Comparison of ENCODE assay signal across 1 cellular context in the genomic region with DNA sequence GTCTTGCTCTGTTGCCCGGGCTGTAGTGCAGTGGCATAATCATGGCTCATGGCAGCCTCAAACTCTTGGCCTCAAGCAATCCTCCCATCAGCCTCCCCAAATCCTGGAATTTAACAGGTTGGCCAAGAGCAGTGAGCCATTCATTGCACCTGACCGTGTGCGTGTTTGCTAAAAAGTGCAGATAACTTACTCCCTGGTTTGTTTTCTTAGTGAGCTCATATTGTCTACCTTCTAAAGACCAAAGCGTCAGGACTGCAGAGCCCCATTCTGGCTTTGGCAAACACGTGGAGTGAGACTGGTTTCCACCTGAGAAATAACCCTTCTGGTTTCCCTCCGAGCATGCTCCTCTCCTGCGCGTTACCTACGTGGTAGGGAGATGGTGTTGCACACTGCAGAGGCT.
TF ChIP-seq lines count a peak whose summit lies in the region.

No MANE protein-coding gene starts in this region.

TF ChIP-seq in HepG2, 621 proteins besides CTCF, POLR2A, EP300 and RAD21 (continued from another document):
- no peak for TF ChIP-seq CBX1 (IDR thresholded peaks at IDR 0.05; ENCODE audit: low read depth)
- no peak for TF ChIP-seq PCBP2 (optimal IDR thresholded peaks at IDR 0.05; ENCODE audit: low read depth, low read length, poor library complexity, severe bottlenecking)
- TF ChIP-seq, protein P1, sequence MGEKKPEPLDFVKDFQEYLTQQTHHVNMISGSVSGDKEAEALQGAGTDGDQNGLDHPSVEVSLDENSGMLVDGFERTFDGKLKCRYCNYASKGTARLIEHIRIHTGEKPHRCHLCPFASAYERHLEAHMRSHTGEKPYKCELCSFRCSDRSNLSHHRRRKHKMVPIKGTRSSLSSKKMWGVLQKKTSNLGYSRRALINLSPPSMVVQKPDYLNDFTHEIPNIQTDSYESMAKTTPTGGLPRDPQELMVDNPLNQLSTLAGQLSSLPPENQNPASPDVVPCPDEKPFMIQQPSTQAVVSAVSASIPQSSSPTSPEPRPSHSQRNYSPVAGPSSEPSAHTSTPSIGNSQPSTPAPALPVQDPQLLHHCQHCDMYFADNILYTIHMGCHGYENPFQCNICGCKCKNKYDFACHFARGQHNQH (CRISPR knock-in tag; IDR thresholded peaks at IDR 0.05): peak; percentile 64; the same call in 1 of the 2 replicates
- TF ChIP-seq HIVEP1 (CRISPR knock-in tag; IDR thresholded peaks at IDR 0.05): no peak
- TF ChIP-seq ZNF557 (CRISPR knock-in tag; IDR thresholded peaks at IDR 0.05): 0 out of 2 replicates have a peak, but pooled peaks have one; percentile 61
- no peak for TF ChIP-seq ZNF652 (CRISPR knock-in tag; IDR thresholded peaks at IDR 0.05; ENCODE audit: borderline replicate concordance, low read depth)
- TF ChIP-seq ISX (CRISPR knock-in tag; conservative IDR thresholded peaks at IDR 0.05): 0 out of 2 replicates have a peak, but pooled peaks have one; percentile 30
- no peak for TF ChIP-seq ZNF512 (CRISPR knock-in tag; IDR thresholded peaks at IDR 0.05)
- TF ChIP-seq DRAP1 (CRISPR knock-in tag; IDR thresholded peaks at IDR 0.05): peak; percentile 66
- TF ChIP-seq ZSCAN30 (CRISPR knock-in tag; IDR thresholded peaks at IDR 0.05): no peak
- no peak for TF ChIP-seq ZNF788 (CRISPR knock-in tag; IDR thresholded peaks at IDR 0.05; ENCODE audit: borderline replicate concordance)
- TF ChIP-seq ARNTL (CRISPR knock-in tag; IDR thresholded peaks at IDR 0.05): peak; percentile 99
- peak; percentile 87 for TF ChIP-seq SALL1 (CRISPR knock-in tag; IDR thresholded peaks at IDR 0.05)
- TF ChIP-seq, protein P2, sequence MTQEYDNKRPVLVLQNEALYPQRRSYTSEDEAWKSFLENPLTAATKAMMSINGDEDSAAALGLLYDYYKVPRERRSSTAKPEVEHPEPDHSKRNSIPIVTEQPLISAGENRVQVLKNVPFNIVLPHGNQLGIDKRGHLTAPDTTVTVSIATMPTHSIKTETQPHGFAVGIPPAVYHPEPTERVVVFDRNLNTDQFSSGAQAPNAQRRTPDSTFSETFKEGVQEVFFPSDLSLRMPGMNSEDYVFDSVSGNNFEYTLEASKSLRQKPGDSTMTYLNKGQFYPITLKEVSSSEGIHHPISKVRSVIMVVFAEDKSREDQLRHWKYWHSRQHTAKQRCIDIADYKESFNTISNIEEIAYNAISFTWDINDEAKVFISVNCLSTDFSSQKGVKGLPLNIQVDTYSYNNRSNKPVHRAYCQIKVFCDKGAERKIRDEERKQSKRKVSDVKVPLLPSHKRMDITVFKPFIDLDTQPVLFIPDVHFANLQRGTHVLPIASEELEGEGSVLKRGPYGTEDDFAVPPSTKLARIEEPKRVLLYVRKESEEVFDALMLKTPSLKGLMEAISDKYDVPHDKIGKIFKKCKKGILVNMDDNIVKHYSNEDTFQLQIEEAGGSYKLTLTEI (CRISPR knock-in tag; conservative IDR thresholded peaks at IDR 0.05): no peak
- TF ChIP-seq NAIF1 (CRISPR knock-in tag; IDR thresholded peaks at IDR 0.05; ENCODE audit: borderline replicate concordance): 0 out of 2 replicates have a peak, but pooled peaks have one; percentile 62
- TF ChIP-seq, protein P3, sequence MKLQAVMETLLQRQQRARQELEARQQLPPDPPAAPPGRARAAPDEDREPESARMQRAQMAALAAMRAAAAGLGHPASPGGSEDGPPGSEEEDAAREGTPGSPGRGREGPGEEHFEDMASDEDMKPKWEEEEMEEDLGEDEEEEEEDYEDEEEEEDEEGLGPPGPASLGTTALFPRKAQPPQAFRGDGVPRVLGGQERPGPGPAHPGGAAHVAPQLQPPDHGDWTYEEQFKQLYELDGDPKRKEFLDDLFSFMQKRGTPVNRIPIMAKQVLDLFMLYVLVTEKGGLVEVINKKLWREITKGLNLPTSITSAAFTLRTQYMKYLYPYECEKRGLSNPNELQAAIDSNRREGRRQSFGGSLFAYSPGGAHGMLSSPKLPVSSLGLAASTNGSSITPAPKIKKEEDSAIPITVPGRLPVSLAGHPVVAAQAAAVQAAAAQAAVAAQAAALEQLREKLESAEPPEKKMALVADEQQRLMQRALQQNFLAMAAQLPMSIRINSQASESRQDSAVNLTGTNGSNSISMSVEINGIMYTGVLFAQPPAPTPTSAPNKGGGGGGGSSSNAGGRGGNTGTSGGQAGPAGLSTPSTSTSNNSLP (IDR thresholded peaks at IDR 0.05; ENCODE audit: low read depth, low read length): no peak
- no peak for TF ChIP-seq ETV6 (CRISPR knock-in tag; conservative IDR thresholded peaks at IDR 0.05)
- no peak for TF ChIP-seq PCBP1 (IDR thresholded peaks at IDR 0.05; ENCODE audit: borderline replicate concordance, low read depth, low read length)
- peak; percentile 92 for TF ChIP-seq ZNF232 (CRISPR knock-in tag; IDR thresholded peaks at IDR 0.05; ENCODE audit: borderline replicate concordance)
- no peak for TF ChIP-seq PLRG1 (conservative IDR thresholded peaks at IDR 0.05)
- TF ChIP-seq FOXP4 (CRISPR knock-in tag; IDR thresholded peaks at IDR 0.05): peak; percentile 64; the same call in 1 of the 2 replicates
- TF ChIP-seq TSC22D2 (CRISPR knock-in tag; IDR thresholded peaks at IDR 0.05; ENCODE audit: borderline replicate concordance): no peak
- no peak for TF ChIP-seq ZNF577 (CRISPR knock-in tag; IDR thresholded peaks at IDR 0.05; ENCODE audit: borderline replicate concordance, low read depth)
- TF ChIP-seq ZNF776 (CRISPR knock-in tag; IDR thresholded peaks at IDR 0.05): no peak
